Comparison of ENCODE assay signal across 16 cellular contexts in the genomic region with DNA sequence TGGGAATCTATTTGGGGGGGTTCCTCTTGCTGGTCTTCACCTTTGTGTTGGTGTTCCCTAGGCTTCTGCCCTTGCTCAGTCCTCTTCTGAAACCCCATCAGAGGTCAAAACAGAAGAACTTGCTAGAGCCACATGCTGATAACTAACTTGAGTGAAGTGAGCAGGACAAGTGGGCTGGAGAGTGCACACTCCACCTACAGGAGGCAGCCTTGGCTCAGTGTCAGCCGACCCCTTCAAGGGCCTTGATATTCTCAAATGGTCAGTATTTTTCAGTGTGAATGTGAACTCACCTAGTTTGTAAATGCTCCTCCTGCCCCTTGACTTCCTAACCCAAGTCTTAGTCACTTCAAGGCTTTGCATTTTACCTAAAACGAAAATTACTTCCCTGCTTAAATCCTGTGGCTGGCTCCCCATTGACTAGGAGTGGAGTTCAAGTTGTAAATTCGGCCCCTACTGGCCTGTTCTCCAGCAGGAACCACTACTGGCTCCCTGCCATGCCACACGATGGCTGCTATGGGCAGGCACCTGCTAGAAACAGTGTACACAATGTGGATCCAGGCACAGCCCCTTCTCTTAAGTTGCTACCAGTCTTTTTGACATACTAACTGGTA. TPM values are rescaled to one million over a fixed set of nuclear protein-coding genes. Genes with fewer than 3 reads are reported as not detected.
DNase-seq lines count a peak whose midpoint lies in the region; ATAC-seq, FAIRE-seq and TF ChIP-seq lines count a peak whose summit lies in the region.
"Had no signal": no experiment of that assay in that cellular context is flagged by ENCODE, and none has a peak within 500 bp of the region (broad histone marks: within the 10 kb centered on the region; RNA-seq: fewer than 3 reads in every experiment).

No MANE protein-coding gene starts in this region.

- no peaks in the 10 kb centered on the region for H3K9me3 ChIP-seq in DOHH2 (ENCODE audit: control insufficient read depth, insufficient read depth, low read length)
- no peaks in the 10 kb centered on the region for H3K9me3 ChIP-seq in hepatocyte (ENCODE audit: low read depth)
- H3K9me3 ChIP-seq in mesenchymal stem cell (ENCODE audit: control insufficient read depth, low read length): no peaks in the 10 kb centered on the region
- no peaks in the 10 kb centered on the region for H3K9me3 ChIP-seq in kidney (ENCODE audit: control insufficient read depth in 1 of 2, low read length in 2 of 2)

- H3K79me2 ChIP-seq in DOHH2 (ENCODE audit: control insufficient read depth, low read length) (peaks cover 8% of the 10 kb centered on the region), hepatocyte (peaks cover 11% of the 10 kb centered on the region)
- H3K79me2 ChIP-seq: parathyroid adenoma had no signal

- no peak overlapping the region for H3K4me3 Mint-ChIP-seq in activated CD8-positive, alpha-beta T cell treated with anti-CD3 and anti-CD28 coated beads, Interleukin-2, amount 10 ng/mL, durations not matched to agents 7 days and 5 days
- no peak overlapping the region for H3K4me3 Mint-ChIP-seq in natural killer cell treated with Interleukin-12 subunit alpha and Interleukin-12 subunit beta and Interleukin-15 and Interleukin-18, amount 100 ng/mL, for 72 hours
- H3K4me3 Mint-ChIP-seq: CD8-positive, alpha-beta memory T cell; IgD-negative memory B cell; T-helper 2 cell treated with Interferon-gamma antibody and Interleukin-4, amounts not matched to agents 5 μg/mL and 100 μg/mL, for 36 hours had no signal

- intact Hi-C loops in kidney (cut with DNase I): no loop called here

- POLR2A ChIA-PET in activated CD8-positive, alpha-beta T cell treated with anti-CD3 and anti-CD28 coated beads, Interleukin-2, amount 10 ng/mL, durations not matched to agents 7 days and 5 days (lab: Charles Lee): no interaction called here

- no peaks in the 10 kb centered on the region for H3K36me3 Mint-ChIP-seq in activated CD8-positive, alpha-beta T cell treated with anti-CD3 and anti-CD28 coated beads, Interleukin-2, amount 10 ng/mL, durations not matched to agents 7 days and 5 days (ENCODE audit: low read depth)
- no peaks in the 10 kb centered on the region for H3K36me3 Mint-ChIP-seq in natural killer cell treated with Interleukin-12 subunit alpha and Interleukin-12 subunit beta and Interleukin-15 and Interleukin-18, amount 100 ng/mL, for 72 hours
- H3K36me3 Mint-ChIP-seq: CD8-positive, alpha-beta memory T cell; IgD-negative memory B cell had no signal

- FAIRE-seq in kidney (lab: Jason Lieb, UNC): no peak

- H2AFZ ChIP-seq in hepatocyte: no peak overlapping the region
- H2AFZ ChIP-seq in mesenchymal stem cell (ENCODE audit: low read depth, low read length): no peak overlapping the region
- H2AFZ ChIP-seq: parathyroid adenoma had no signal

- H2BK15ac ChIP-seq in mesenchymal stem cell (ENCODE audit: low read depth, poor library complexity, severe bottlenecking): no peak overlapping the region

- H3K4ac ChIP-seq in mesenchymal stem cell (ENCODE audit: low read depth in 1 of 2, low read length in 2 of 2): no peak overlapping the region

- peak; percentile 31 for DNase-seq in H7
- DNase-seq in SK-MEL-5 (ENCODE audit: low read depth, low spot score): peak; percentile 71
- DNase-seq in hepatocyte (ENCODE audit: low spot score): no peak
- no peak for DNase-seq in activated CD8-positive, alpha-beta T cell treated with anti-CD3 and anti-CD28 coated beads, Interleukin-2, amount 10 ng/mL, durations not matched to agents 7 days and 5 days
- no peak for DNase-seq in mesenchymal stem cell
- DNase-seq in natural killer cell treated with Interleukin-12 subunit alpha and Interleukin-12 subunit beta and Interleukin-15 and Interleukin-18, amount 100 ng/mL, for 72 hours (ENCODE audit: low spot score): no peak
- DNase-seq in kidney: no peak
- DNase-seq: activated T-cell treated with anti-CD3 and anti-CD28 coated beads, Interleukin-2, amount 50 U/mL, for 1 hour; CD8-positive, alpha-beta memory T cell; kidney glomerular epithelial cell; NCI-H510A; stimulated activated CD4-positive, alpha-beta T cell treated with anti-CD3 and anti-CD28 coated beads, Interleukin-4, amount 100 ng/mL, for 1 hour had no signal

- H3K27ac Mint-ChIP-seq in activated CD8-positive, alpha-beta T cell treated with anti-CD3 and anti-CD28 coated beads, Interleukin-2, amount 10 ng/mL, durations not matched to agents 7 days and 5 days: no peak overlapping the region
- H3K27ac Mint-ChIP-seq in natural killer cell treated with Interleukin-12 subunit alpha and Interleukin-12 subunit beta and Interleukin-15 and Interleukin-18, amount 100 ng/mL, for 72 hours: no peak overlapping the region
- H3K27ac Mint-ChIP-seq: CD8-positive, alpha-beta memory T cell; IgD-negative memory B cell; T-helper 2 cell treated with Interferon-gamma antibody and Interleukin-4, amounts not matched to agents 5 μg/mL and 100 μg/mL, for 36 hours had no signal

- H3K4me2 ChIP-seq in DOHH2 (ENCODE audit: low read length): no peak overlapping the region
- H3K4me2 ChIP-seq in hepatocyte: no peak overlapping the region
- H3K4me2 ChIP-seq in mesenchymal stem cell (ENCODE audit: low read length, poor library complexity, severe bottlenecking): no peak overlapping the region

- TF ChIP-seq CTCF in DOHH2 (IDR thresholded peaks at IDR 0.05; ENCODE audit: low read depth, low read length, poor library complexity, severe bottlenecking) (peak; percentile 35), hepatocyte (IDR thresholded peaks at IDR 0.05; ENCODE audit: poor library complexity) (peak; percentile 4), kidney (IDR thresholded peaks at IDR 0.05; ENCODE audit: borderline replicate concordance, extremely low read depth, insufficient read depth) (no peak)

- H3K4me1 ChIP-seq in DOHH2 (ENCODE audit: control insufficient read depth, low read length): 0 out of 2 replicates have a peak, but pooled peaks cover 8% of the 10 kb centered on the region
- H3K4me1 ChIP-seq in hepatocyte (ENCODE audit: insufficient read depth): no peaks in the 10 kb centered on the region
- H3K4me1 ChIP-seq in mesenchymal stem cell (ENCODE audit: control insufficient read depth, insufficient read depth, low read depth, low read length): no peaks in the 10 kb centered on the region
- H3K4me1 ChIP-seq in kidney (ENCODE audit: control insufficient read depth in 1 of 2, insufficient read depth in 1 of 2, low read depth in 1 of 2, low read length in 2 of 2): no peaks in the 10 kb centered on the region
- H3K4me1 ChIP-seq: parathyroid adenoma had no signal

- no peak overlapping the region for H3K18ac ChIP-seq in mesenchymal stem cell (ENCODE audit: low read depth in 1 of 2, low read length in 2 of 2)

- no peak overlapping the region for H2BK12ac ChIP-seq in mesenchymal stem cell (ENCODE audit: low read length in 2 of 2)

- CTCF ChIA-PET in activated CD8-positive, alpha-beta T cell treated with anti-CD3 and anti-CD28 coated beads, Interleukin-2, amount 10 ng/mL, durations not matched to agents 7 days and 5 days (lab: Charles Lee): no interaction called here

- no peak overlapping the region for H4K8ac ChIP-seq in mesenchymal stem cell (ENCODE audit: low read length)

- in situ Hi-C loops in SK-MEL-5 (cut with HindIII; ENCODE audit: low pct_unique_long_range_greater_than_20kb, low sequenced_read_pairs): no loop called here

- H3K79me1 ChIP-seq in mesenchymal stem cell (replicated peaks; ENCODE audit: low read length, poor library complexity, severe bottlenecking): no peaks in the 10 kb centered on the region

- H3K36me3 ChIP-seq in DOHH2 (ENCODE audit: control insufficient read depth, low read length) (no peaks in the 10 kb centered on the region), H7 (replicated peaks; ENCODE audit: control insufficient read depth, insufficient read depth, low read length) (no peaks in the 10 kb centered on the region), hepatocyte (replicated peaks; ENCODE audit: insufficient read depth, low read depth) (no peaks in the 10 kb centered on the region), mesenchymal stem cell (ENCODE audit: control insufficient read depth in 1 of 2, insufficient read depth in 2 of 2, low read depth in 1 of 2, low read length in 2 of 2) (no peaks in the 10 kb centered on the region), kidney (ENCODE audit: control insufficient read depth in 1 of 2, insufficient read depth in 2 of 2, low read length in 2 of 2) (no peaks in the 10 kb centered on the region)

- H3K4me1 Mint-ChIP-seq in activated CD8-positive, alpha-beta T cell treated with anti-CD3 and anti-CD28 coated beads, Interleukin-2, amount 10 ng/mL, durations not matched to agents 7 days and 5 days (ENCODE audit: low read depth): peaks cover 18% of the 10 kb centered on the region
- H3K4me1 Mint-ChIP-seq in natural killer cell treated with Interleukin-12 subunit alpha and Interleukin-12 subunit beta and Interleukin-15 and Interleukin-18, amount 100 ng/mL, for 72 hours (ENCODE audit: low read depth in 2 of 2): peaks cover 6 to 10% of the 10 kb centered on the region in 2 donors

- no peaks in the 10 kb centered on the region for H3K9me3 Mint-ChIP-seq in activated CD8-positive, alpha-beta T cell treated with anti-CD3 and anti-CD28 coated beads, Interleukin-2, amount 10 ng/mL, durations not matched to agents 7 days and 5 days (ENCODE audit: insufficient read depth)
- H3K9me3 Mint-ChIP-seq in natural killer cell treated with Interleukin-12 subunit alpha and Interleukin-12 subunit beta and Interleukin-15 and Interleukin-18, amount 100 ng/mL, for 72 hours: no peaks in the 10 kb centered on the region
- H3K9me3 Mint-ChIP-seq: IgD-negative memory B cell; T-helper 2 cell treated with Interferon-gamma antibody and Interleukin-4, amounts not matched to agents 5 μg/mL and 100 μg/mL, for 36 hours had no signal

- H3K14ac ChIP-seq in mesenchymal stem cell (ENCODE audit: low read length in 2 of 2): no peak overlapping the region

- no peak overlapping the region for H2AK5ac ChIP-seq in mesenchymal stem cell (ENCODE audit: low read length, severe bottlenecking)

- no peaks in the 10 kb centered on the region for H3F3A ChIP-seq in DOHH2 (ENCODE audit: control insufficient read depth, insufficient read depth)

- peaks cover 30% of the 10 kb centered on the region for H3K27me3 Mint-ChIP-seq in activated CD8-positive, alpha-beta T cell treated with anti-CD3 and anti-CD28 coated beads, Interleukin-2, amount 10 ng/mL, durations not matched to agents 7 days and 5 days (ENCODE audit: low read depth)
- peaks cover 19 to 32% of the 10 kb centered on the region in 2 donors for H3K27me3 Mint-ChIP-seq in natural killer cell treated with Interleukin-12 subunit alpha and Interleukin-12 subunit beta and Interleukin-15 and Interleukin-18, amount 100 ng/mL, for 72 hours

- H2BK5ac ChIP-seq in mesenchymal stem cell (ENCODE audit: low read depth, low read length, poor library complexity, severe bottlenecking): no peak overlapping the region

- peaks cover 22% of the 10 kb centered on the region for H3K27me3 ChIP-seq in DOHH2 (ENCODE audit: control insufficient read depth, low read length)
- H3K27me3 ChIP-seq in H7 (ENCODE audit: control insufficient read depth, insufficient read depth, low read length): no peaks in the 10 kb centered on the region
- H3K27me3 ChIP-seq in hepatocyte: no peaks in the 10 kb centered on the region
- H3K27me3 ChIP-seq in mesenchymal stem cell (ENCODE audit: control insufficient read depth in 1 of 2, insufficient read depth in 1 of 2, low read length in 2 of 2): no peaks in the 10 kb centered on the region

- 65% methylated on average over 4 of the region's 4 CpGs for WGBS in hepatocyte (ENCODE audit: low lambda C conversion rate, missing lambda C conversion rate)
- WGBS in mesenchymal stem cell: 64% methylated on average over 4 of the region's 4 CpGs

- H3K9ac ChIP-seq in mesenchymal stem cell (ENCODE audit: low read length) (no peak overlapping the region), kidney (ENCODE audit: low read length in 2 of 2) (no peak overlapping the region)
- H3K9ac ChIP-seq: parathyroid adenoma had no signal

- H2BK120ac ChIP-seq in mesenchymal stem cell (ENCODE audit: low read depth, low read length): no peak overlapping the region

- no peaks in the 10 kb centered on the region for H3K9me2 ChIP-seq in DOHH2 (replicated peaks; ENCODE audit: control insufficient read depth, low read length)
- no peaks in the 10 kb centered on the region for H3K9me2 ChIP-seq in hepatocyte (replicated peaks; ENCODE audit: insufficient read depth)

- H3K23ac ChIP-seq in mesenchymal stem cell (ENCODE audit: low read length in 2 of 2): no peak overlapping the region

- H4K20me1 ChIP-seq in DOHH2 (ENCODE audit: control insufficient read depth, insufficient read depth, low read depth, low read length): no peaks in the 10 kb centered on the region
- no peaks in the 10 kb centered on the region for H4K20me1 ChIP-seq in hepatocyte (ENCODE audit: insufficient read depth, poor library complexity, severe bottlenecking)

- H3K4me3 ChIP-seq in DOHH2 (ENCODE audit: low read length) (no peak overlapping the region), H7 (ENCODE audit: insufficient read depth, low read depth, low read length) (no peak overlapping the region), hepatocyte (no peak overlapping the region), mesenchymal stem cell (ENCODE audit: insufficient read depth in 1 of 2, low read depth in 1 of 2, low read length in 2 of 2) (no peak overlapping the region), kidney (ENCODE audit: low read length in 2 of 2) (no peak overlapping the region)

- no peak for ATAC-seq in activated CD8-positive, alpha-beta T cell treated with anti-CD3 and anti-CD28 coated beads, Interleukin-2, amount 10 ng/mL, durations not matched to agents 7 days and 5 days
- ATAC-seq in natural killer cell treated with Interleukin-12 subunit alpha and Interleukin-12 subunit beta and Interleukin-15 and Interleukin-18, amount 100 ng/mL, for 72 hours: no peak

- H3K27ac ChIP-seq in DOHH2 (ENCODE audit: low read depth, low read length) (no peak overlapping the region), hepatocyte (no peak overlapping the region), mesenchymal stem cell (ENCODE audit: low read length, poor library complexity, severe bottlenecking) (no peak overlapping the region), kidney (ENCODE audit: low read depth in 2 of 2, low read length in 2 of 2) (no peak overlapping the region)
- H3K27ac ChIP-seq: parathyroid adenoma had no signal

- no peak overlapping the region for H4K91ac ChIP-seq in mesenchymal stem cell (ENCODE audit: low read length)

RNA-seq across cellular contexts. Expression of gene SLC1A3, which starts 3.6 kb away (rescaled TPM):
- total RNA-seq in H7 (2014; rRNA removed; shearing (Covaris generic)): 48.8 and 58.9 TPM in 2 replicates
- total RNA-seq in SK-MEL-5 (2014; rRNA removed; shearing (Covaris generic)): 6.6 and 7.7 TPM in 2 replicates
- polyA plus RNA-seq in SK-MEL-5 (2015; cell fraction: cytosol; rRNA removed): 10.6 and 12.5 TPM in 2 replicates
- 36.0 and 41.2 TPM in 2 replicates for polyA plus RNA-seq in SK-MEL-5 (2015; cell fraction: nucleus; rRNA removed)
- total RNA-seq in hepatocyte (42.3 and 44.1 TPM in 2 replicates), kidney (27.8 TPM)
- polyA plus RNA-seq in hepatocyte (32.3 and 39.6 TPM in 2 replicates), kidney (ENCODE audit: insufficient read depth, low read depth, low replicate concordance) (1.1 TPM)
- not detected for total RNA-seq in activated CD8-positive, alpha-beta T cell treated with anti-CD3 and anti-CD28 coated beads, Interleukin-2, amount 10 ng/mL, durations not matched to agents 7 days and 5 days
- polyA plus RNA-seq in mesenchymal stem cell (2013, experiment 1 of 2): not detected
- 0.04 TPM for polyA plus RNA-seq in mesenchymal stem cell (2013, experiment 2 of 2)
- 1 to 10 TPM in 1 of 2 donors, not detected in 1; 1.2 TPM for total RNA-seq in natural killer cell treated with Interleukin-12 subunit alpha and Interleukin-12 subunit beta and Interleukin-15 and Interleukin-18, amount 100 ng/mL, for 72 hours
- polyA plus RNA-seq: CD8-positive, alpha-beta memory T cell; IgD-negative memory B cell had no signal

Comparison
In these comparisons a context has a peak if more than half of its experiments do, and no peak if none do; other contexts are left out.
1. DNase-seq: peak in H7 (single experiment) and SK-MEL-5 (single experiment); none in hepatocyte (single experiment), activated CD8-positive, alpha-beta T cell treated with anti-CD3 and anti-CD28 coated beads, Interleukin-2, amount 10 ng/mL, durations not matched to agents 7 days and 5 days (single experiment), mesenchymal stem cell (single experiment), natural killer cell treated with Interleukin-12 subunit alpha and Interleukin-12 subunit beta and Interleukin-15 and Interleukin-18, amount 100 ng/mL, for 72 hours (single experiment) and kidney (single experiment).